24 cellular contexts compared by ENCODE assay signal in genomic region chr3:12972043-12972442, GRCh38.
"Had no signal": no experiment of that assay in that cellular context is flagged by ENCODE, and none has a peak within 500 bp of the region (broad histone marks: within the 10 kb centered on the region; RNA-seq: fewer than 3 reads in every experiment).

No MANE protein-coding gene starts in this region.

- H3K9me3 ChIP-seq: SK-N-SH had no signal

- ATAC-seq: Panc1, PC-3, T-cell had no signal

- H3K27me3 Mint-ChIP-seq: T-cell had no signal

- H3K27ac Mint-ChIP-seq: T-cell had no signal

- H3K27ac ChIP-seq: KMS-11, RWPE1 had no signal

- H3K9me3 Mint-ChIP-seq: T-cell had no signal

- H3K4me3 Mint-ChIP-seq: T-cell had no signal

- DNase-seq: IMR-90, Kasumi-1, MM.1S, NCI-H1092, NCI-H1105 treated with DMSO at 0.1 percent for 48 hours, NCI-H1417 treated with DMSO at 0.1 percent for 48 hours, NCI-H146, NCI-H1694 treated with DMSO at 0.1 percent for 48 hours, NCI-H1930, NCI-H2081, NCI-H2107, NCI-H2227 treated with DMSO at 0.1 percent for 48 hours, NCI-H510A, NCI-H524 treated with DMSO at 0.1 percent for 48 hours, NCI-H69, NCI-H774, PC-3, SHP77, SK-N-SH, SW 1271, T-cell had no signal
